In genomic region chr22:38699784-38700183, GRCh38 we compare ENCODE assay signal across 6 cellular contexts. TPM values are rescaled to one million over a fixed set of nuclear protein-coding genes. Genes with fewer than 3 reads are reported as not detected.
DNase-seq lines count a peak whose midpoint lies in the region; ATAC-seq and TF ChIP-seq lines count a peak whose summit lies in the region.

No MANE protein-coding gene starts in this region.

- H3K4me3 ChIP-seq in GM06990 (replicated peaks; ENCODE audit: low read depth, low read length), result peak overlapping the region; percentile 84

- no peak for ATAC-seq in activated T-helper 17 cell treated with anti-CD3 and anti-CD28 coated beads, Interleukin-2, amount 50 U/mL, for 72 hours (replicated peaks)
- ATAC-seq in HG03439 (IDR thresholded peaks at IDR 0.05; ENCODE audit: unreplicated experiment), result no peak

- no peaks in the 10 kb centered on the region for H3K9me3 Mint-ChIP-seq in activated T-helper 17 cell treated with anti-CD3 and anti-CD28 coated beads, Interleukin-2, amount 50 U/mL, for 72 hours

- H3K36me3 Mint-ChIP-seq in activated T-helper 17 cell treated with anti-CD3 and anti-CD28 coated beads, Interleukin-2, amount 50 U/mL, for 72 hours (ENCODE audit: low read depth), result peaks cover 62% of the 10 kb centered on the region

- peaks cover 21% of the 10 kb centered on the region for H3K4me1 Mint-ChIP-seq in activated T-helper 17 cell treated with anti-CD3 and anti-CD28 coated beads, Interleukin-2, amount 50 U/mL, for 72 hours

- peak overlapping the region; percentile 98 for H3K4me3 Mint-ChIP-seq in activated T-helper 17 cell treated with anti-CD3 and anti-CD28 coated beads, Interleukin-2, amount 50 U/mL, for 72 hours

- no peaks in the 10 kb centered on the region for H3K36me3 ChIP-seq in GM06990 (ENCODE audit: control insufficient read depth, insufficient read depth, low read length)

- H3K27me3 Mint-ChIP-seq in activated T-helper 17 cell treated with anti-CD3 and anti-CD28 coated beads, Interleukin-2, amount 50 U/mL, for 72 hours, result no peaks in the 10 kb centered on the region

- peak overlapping the region; percentile 92 for H3K27ac Mint-ChIP-seq in activated T-helper 17 cell treated with anti-CD3 and anti-CD28 coated beads, Interleukin-2, amount 50 U/mL, for 72 hours

- no peak for DNase-seq in GM06990 (ENCODE audit: extremely low read depth, insufficient read length)
- peak; percentile 14 to 36 for DNase-seq in lung microvascular endothelial cell (ENCODE audit: low read depth in 2 of 2)
- no peak for DNase-seq in NK-92 (lab: John Stamatoyannopoulos, UW; ENCODE audit: unreplicated experiment)
- DNase-seq in activated CD8-positive, alpha-beta memory T cell treated with anti-CD3 and anti-CD28 coated beads for 24 hours, result no peak

- TF ChIP-seq CTCF in GM06990 (IDR thresholded peaks at IDR 0.05; ENCODE audit: insufficient read depth, low read length, poor library complexity, severe bottlenecking), result no peak

- no peaks in the 10 kb centered on the region for H3K27me3 ChIP-seq in GM06990 (replicated peaks; ENCODE audit: control insufficient read depth, insufficient read depth, low read length)

RNA-seq across cellular contexts. Expression of gene JOSD1, which starts 1.0 kb away (rescaled TPM):
- 100 to 1,000 TPM in 1 of 2 donors, 10 to 100 TPM in 1; 80.1 to 104 TPM for total RNA-seq in activated T-helper 17 cell treated with anti-CD3 and anti-CD28 coated beads, Interleukin-2, amount 50 U/mL, for 72 hours
- total RNA-seq in lung microvascular endothelial cell, result 60.4 and 75.6 TPM in 2 replicates

RNA-seq across cellular contexts. Expression of gene GTPBP1, which starts 6.0 kb away (rescaled TPM):
- total RNA-seq in activated T-helper 17 cell treated with anti-CD3 and anti-CD28 coated beads, Interleukin-2, amount 50 U/mL, for 72 hours, result 10 to 100 TPM; 70.6 to 92.3 TPM
- 14.4 and 18.1 TPM in 2 replicates for total RNA-seq in lung microvascular endothelial cell

RNA-seq across cellular contexts. Expression of gene TOMM22, which starts 18.0 kb away (rescaled TPM):
- total RNA-seq in activated T-helper 17 cell treated with anti-CD3 and anti-CD28 coated beads, Interleukin-2, amount 50 U/mL, for 72 hours, result 100 to 1,000 TPM in 1 of 2 donors, 10 to 100 TPM in 1; 59.9 to 138 TPM
- 68.2 and 74.8 TPM in 2 replicates for total RNA-seq in lung microvascular endothelial cell

RNA-seq across cellular contexts. Expression of gene CBY1, which starts 43.3 kb away (rescaled TPM):
- 10 to 100 TPM; 10.4 to 11.5 TPM for total RNA-seq in activated T-helper 17 cell treated with anti-CD3 and anti-CD28 coated beads, Interleukin-2, amount 50 U/mL, for 72 hours
- 15.7 TPM in 2 replicates for total RNA-seq in lung microvascular endothelial cell

RNA-seq across cellular contexts. Expression of gene FAM227A, which starts 43.6 kb away (rescaled TPM):
- total RNA-seq in activated T-helper 17 cell treated with anti-CD3 and anti-CD28 coated beads, Interleukin-2, amount 50 U/mL, for 72 hours, result under 1 TPM; 0.45 to 0.63 TPM
- total RNA-seq in lung microvascular endothelial cell, result under 0.01 and 0.20 TPM in 2 replicates

Comparison
In these comparisons a context has a peak if more than half of its experiments do, and no peak if none do; other contexts are left out.
1. DNase-seq: peak in lung microvascular endothelial cell (2 of 2); none in GM06990 (single experiment), NK-92 (single experiment) and activated CD8-positive, alpha-beta memory T cell treated with anti-CD3 and anti-CD28 coated beads for 24 hours (single experiment).